In the genomic region with DNA sequence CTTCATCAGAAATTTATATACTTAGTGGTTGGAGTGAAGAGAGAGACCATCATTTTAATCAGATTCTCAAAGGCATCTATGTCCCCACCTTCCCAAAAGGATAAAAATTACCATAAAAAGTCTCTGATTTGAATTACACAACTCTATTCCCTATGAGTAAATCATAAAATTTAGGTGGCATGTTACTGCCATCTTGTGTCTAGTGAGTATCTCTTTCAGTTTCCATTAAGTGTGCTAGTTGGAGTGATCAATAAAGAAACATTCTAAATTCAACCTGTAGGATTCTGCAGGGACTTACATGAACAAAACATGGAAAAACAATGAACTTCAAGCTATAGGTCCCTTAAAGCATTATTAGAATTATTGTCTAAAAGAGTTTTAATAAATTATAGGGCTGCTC, we compare ENCODE assay signal across 9 cellular contexts.
DNase-seq lines count a peak whose midpoint lies in the region; ATAC-seq, FAIRE-seq and TF ChIP-seq lines count a peak whose summit lies in the region.
"Had no signal": no experiment of that assay in that cellular context is flagged by ENCODE, and none has a peak within 500 bp of the region (broad histone marks: within the 10 kb centered on the region; RNA-seq: fewer than 3 reads in every experiment).

No MANE protein-coding gene starts in this region.

- ATAC-seq in HG02970 (IDR thresholded peaks at IDR 0.05; ENCODE audit: low FRiP score, unreplicated experiment) = no peak

- DNase-seq in G401 (ENCODE audit: low spot score) (peak; percentile 27), NCI-H2107 treated with DMSO at 0.1 percent for 48 hours (lab: John Stamatoyannopoulos, UW; ENCODE audit: unreplicated experiment) (peak; percentile 12), bronchial epithelial cell (ENCODE audit: low read depth) (peak; percentile 61), midbrain (lab: John Stamatoyannopoulos, UW) (peak; percentile 66), sigmoid colon (no peak)
- DNase-seq in activated CD8-positive, alpha-beta memory T cell treated with anti-CD3 and anti-CD28 coated beads, Interleukin-2, amount 50 U/mL, for 4 hours = no peak
- no peak for DNase-seq in activated CD4-positive, alpha-beta T cell treated with anti-CD3 and anti-CD28 coated beads, Interleukin-2, amount 50 U/mL, for 1 hour

- intact Hi-C loops in sigmoid colon (cut with DNase I) = loop anchor here (2.0 to 5.0 kb wide), 4 partner anchors 285 to 1489 kb away; no protein-coding TSS in a partner anchor

- TF ChIP-seq POLR2A in sigmoid colon (IDR thresholded peaks at IDR 0.05) = no peak

- no peak for TF ChIP-seq EP300 in sigmoid colon (IDR thresholded peaks at IDR 0.05)

- TF ChIP-seq CTCF in bronchial epithelial cell (IDR thresholded peaks at IDR 0.05; ENCODE audit: insufficient read depth, low read length, severe bottlenecking) (peak; percentile 28), sigmoid colon (IDR thresholded peaks at IDR 0.05) (peak in 2 of 4 experiments; percentile 16 to 30)

- peak overlapping the region in 1 of 4 donors; percentile 31 for H3K27ac ChIP-seq in sigmoid colon
- H3K27ac ChIP-seq: epithelial cell of prostate had no signal

- H3K36me3 ChIP-seq in bronchial epithelial cell (ENCODE audit: control insufficient read depth, insufficient read depth, low read length) (no peaks in the 10 kb centered on the region), sigmoid colon (no peaks in the 10 kb centered on the region)

- in situ Hi-C loops in G401 (cut with HindIII; ENCODE audit: low sequenced_read_pairs) = no loop called here

- no peaks in the 10 kb centered on the region for H3K9me3 ChIP-seq in sigmoid colon

- H3K27me3 ChIP-seq in bronchial epithelial cell (ENCODE audit: control insufficient read depth, insufficient read depth, low read length) (no peaks in the 10 kb centered on the region), sigmoid colon (no peaks in the 10 kb centered on the region)

- H3K4me1 ChIP-seq in sigmoid colon = peaks cover 0 to 10% (median 3%) of the 10 kb centered on the region in 4 donors

- H3K4me3 ChIP-seq in bronchial epithelial cell (ENCODE audit: low read depth, low read length) = no peak overlapping the region
- H3K4me3 ChIP-seq in sigmoid colon = no peak overlapping the region

- no peak for FAIRE-seq in bronchial epithelial cell (lab: Jason Lieb, UNC)

Comparison
In these comparisons a context has a peak if more than half of its experiments do, and no peak if none do; other contexts are left out.
1. DNase-seq: peak in G401 (single experiment), NCI-H2107 treated with DMSO at 0.1 percent for 48 hours (single experiment), bronchial epithelial cell (single experiment) and midbrain (single experiment); none in activated CD8-positive, alpha-beta memory T cell treated with anti-CD3 and anti-CD28 coated beads, Interleukin-2, amount 50 U/mL, for 4 hours (single experiment), sigmoid colon (single experiment) and activated CD4-positive, alpha-beta T cell treated with anti-CD3 and anti-CD28 coated beads, Interleukin-2, amount 50 U/mL, for 1 hour (single experiment).